1 cellular context compared by ENCODE assay signal in the genomic region with DNA sequence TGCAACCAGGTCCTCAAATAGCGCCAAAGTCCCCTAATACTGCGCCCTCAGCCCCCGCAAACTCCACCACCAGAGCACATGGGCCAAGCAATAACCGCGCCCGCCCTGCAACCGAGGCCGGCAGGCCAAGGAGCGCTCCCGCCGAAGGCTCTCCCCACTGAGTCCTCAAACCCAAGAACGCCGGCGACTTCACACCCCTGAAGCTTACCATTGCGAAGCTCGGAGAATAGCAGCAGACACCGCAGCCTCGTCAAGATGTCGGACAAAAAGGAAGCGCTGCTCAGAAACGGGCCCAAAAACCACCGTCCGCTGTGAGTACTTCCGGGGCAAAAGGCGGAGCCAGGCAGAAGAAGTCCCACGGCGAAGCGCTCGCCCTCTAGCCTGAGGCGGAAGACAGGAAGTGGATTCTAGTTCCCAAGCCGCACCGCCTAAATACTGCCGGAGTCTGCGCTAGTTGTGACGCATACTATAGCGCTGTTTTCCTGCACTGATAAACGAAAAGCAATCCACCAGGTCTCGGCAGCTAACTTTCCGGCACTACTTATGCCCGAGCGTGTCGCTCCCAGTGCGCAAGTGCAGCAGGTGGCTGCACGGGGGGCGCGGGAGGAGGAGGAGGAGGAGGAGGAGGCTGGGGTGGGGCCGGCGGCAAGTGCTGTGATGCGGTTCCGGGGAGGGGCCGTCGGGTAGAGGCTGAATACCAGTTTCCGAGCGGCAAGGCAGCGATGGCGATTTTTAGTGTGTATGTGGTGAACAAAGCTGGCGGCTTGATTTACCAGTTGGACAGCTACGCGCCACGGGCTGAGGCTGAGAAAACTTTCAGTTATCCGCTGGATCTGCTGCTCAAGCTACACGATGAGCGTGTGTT.
A peak's percentile ranks its signal among the peaks of the same experiment; 100 is the strongest.
TF ChIP-seq lines count a peak whose summit lies in the region.

A gene (minus strand): TSS at position 270 of the 865 bp plus-strand sequence. CDS start 59 bp downstream, at position 211.
A gene with protein sequence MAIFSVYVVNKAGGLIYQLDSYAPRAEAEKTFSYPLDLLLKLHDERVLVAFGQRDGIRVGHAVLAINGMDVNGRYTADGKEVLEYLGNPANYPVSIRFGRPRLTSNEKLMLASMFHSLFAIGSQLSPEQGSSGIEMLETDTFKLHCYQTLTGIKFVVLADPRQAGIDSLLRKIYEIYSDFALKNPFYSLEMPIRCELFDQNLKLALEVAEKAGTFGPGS (plus strand): TSS at position 693 of the 865 bp plus-strand sequence. CDS start 30 bp downstream, at position 723.

TF ChIP-seq in K562, 482 proteins besides CTCF, POLR2A, EP300 and RAD21 (continued from another document and continues in another):
- TF ChIP-seq, protein P1, sequence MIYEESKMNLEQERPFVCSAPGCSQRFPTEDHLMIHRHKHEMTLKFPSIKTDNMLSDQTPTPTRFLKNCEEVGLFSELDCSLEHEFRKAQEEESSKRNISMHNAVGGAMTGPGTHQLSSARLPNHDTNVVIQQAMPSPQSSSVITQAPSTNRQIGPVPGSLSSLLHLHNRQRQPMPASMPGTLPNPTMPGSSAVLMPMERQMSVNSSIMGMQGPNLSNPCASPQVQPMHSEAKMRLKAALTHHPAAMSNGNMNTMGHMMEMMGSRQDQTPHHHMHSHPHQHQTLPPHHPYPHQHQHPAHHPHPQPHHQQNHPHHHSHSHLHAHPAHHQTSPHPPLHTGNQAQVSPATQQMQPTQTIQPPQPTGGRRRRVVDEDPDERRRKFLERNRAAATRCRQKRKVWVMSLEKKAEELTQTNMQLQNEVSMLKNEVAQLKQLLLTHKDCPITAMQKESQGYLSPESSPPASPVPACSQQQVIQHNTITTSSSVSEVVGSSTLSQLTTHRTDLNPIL (CRISPR knock-in tag; IDR thresholded peaks at IDR 0.05): no peak
- TF ChIP-seq NCOA1 (IDR thresholded peaks at IDR 0.05; ENCODE audit: low read depth) (peak; percentile 94), CREB1 (IDR thresholded peaks at IDR 0.05) (peak; percentile 81), CREB1 (CRISPR knock-in tag; IDR thresholded peaks at IDR 0.05) (peak; percentile 88), NCOR1 (IDR thresholded peaks at IDR 0.05) (peak; percentile 42; the same call in 1 of the 2 replicates), MYNN (IDR thresholded peaks at IDR 0.05) (0 out of 2 replicates have a peak, but pooled peaks have one; percentile 36), MYNN (CRISPR knock-in tag; IDR thresholded peaks at IDR 0.05) (no peak), POLR2G (IDR thresholded peaks at IDR 0.05; ENCODE audit: low read depth, low read length) (peak; percentile 95), TCFL5 (CRISPR knock-in tag; conservative IDR thresholded peaks at IDR 0.05) (no peak), SLC30A9 (CRISPR knock-in tag; IDR thresholded peaks at IDR 0.05) (no peak), FOXK2 (conservative IDR thresholded peaks at IDR 0.05 in 1 of 2, IDR thresholded peaks at IDR 0.05 in 1 of 2; ENCODE audit: low read depth in 2 of 2) (peak; percentile 71 to 80; a peak in 3 of 4 replicates), SOX6 (IDR thresholded peaks at IDR 0.05) (peak; percentile 33), GATAD2B (IDR thresholded peaks at IDR 0.05; ENCODE audit: borderline replicate concordance) (no peak), POLR2B (IDR thresholded peaks at IDR 0.05; ENCODE audit: low read depth, partially characterized antibody) (peak; percentile 91), RNF2 (IDR thresholded peaks at IDR 0.05) (0 out of 2 replicates have a peak, but pooled peaks have one; percentile 16), EP400 (IDR thresholded peaks at IDR 0.05) (peak; percentile 100), SIX5 (IDR thresholded peaks at IDR 0.05; ENCODE audit: borderline replicate concordance in 1 of 2, insufficient read depth in 1 of 2, low read depth in 1 of 2, low read length in 2 of 2) (peak; percentile 39 to 54; a peak in 3 of 4 replicates), HDGF (IDR thresholded peaks at IDR 0.05) (no peak), HLTF (IDR thresholded peaks at IDR 0.05) (0 out of 2 replicates have a peak, but pooled peaks have one; percentile 2), NR2C1 (IDR thresholded peaks at IDR 0.05) (peak; percentile 100), NR2C1 (tag; IDR thresholded peaks at IDR 0.05) (peak; percentile 100), XRCC4 (IDR thresholded peaks at IDR 0.05; ENCODE audit: extremely low read depth, insufficient read depth, insufficient read length) (no peak), ZBTB17 (CRISPR knock-in tag; IDR thresholded peaks at IDR 0.05) (no peak), SUPT5H (IDR thresholded peaks at IDR 0.05) (peak; percentile 95), SMAD1 (IDR thresholded peaks at IDR 0.05; ENCODE audit: low read depth, low read length, partially characterized antibody) (peak; percentile 84), ZNF668 (CRISPR knock-in tag; IDR thresholded peaks at IDR 0.05) (no peak), MCM3 (IDR thresholded peaks at IDR 0.05) (no peak), CHD2 (IDR thresholded peaks at IDR 0.05; ENCODE audit: low read depth, low read length) (peak; percentile 18; the same call in 1 of the 2 replicates), ZNF584 (CRISPR knock-in tag; IDR thresholded peaks at IDR 0.05; ENCODE audit: low read depth) (no peak), MTA3 (IDR thresholded peaks at IDR 0.05; ENCODE audit: borderline replicate concordance) (peak; percentile 74; the same call in 1 of the 2 replicates), THRAP3 (IDR thresholded peaks at IDR 0.05; ENCODE audit: borderline replicate concordance) (no peak; the same call in 1 of the 2 replicates), EGR1 (conservative IDR thresholded peaks at IDR 0.05) (peak; percentile 71), PCBP1 (IDR thresholded peaks at IDR 0.05; ENCODE audit: low read depth, low read length, poor library complexity, severe bottlenecking) (peak; percentile 31), ZNF146 (CRISPR knock-in tag; IDR thresholded peaks at IDR 0.05; ENCODE audit: unreplicated experiment) (no peak), MTF1 (CRISPR knock-in tag; IDR thresholded peaks at IDR 0.05; ENCODE audit: borderline replicate concordance) (no peak), ZC3H4 (CRISPR knock-in tag; IDR thresholded peaks at IDR 0.05; ENCODE audit: borderline replicate concordance) (no peak), PCBP2 (IDR thresholded peaks at IDR 0.05; ENCODE audit: low read depth, low read length, poor library complexity, severe bottlenecking) (no peak), HCFC1 (IDR thresholded peaks at IDR 0.05; ENCODE audit: low read depth, low read length) (peak; percentile 84), U2AF2 (optimal IDR thresholded peaks at IDR 0.05; ENCODE audit: low read depth, low read length) (no peak), ZNF232 (CRISPR knock-in tag; IDR thresholded peaks at IDR 0.05) (no peak), ZNF695 (CRISPR knock-in tag; IDR thresholded peaks at IDR 0.05) (no peak)
- TF ChIP-seq, protein P2, sequence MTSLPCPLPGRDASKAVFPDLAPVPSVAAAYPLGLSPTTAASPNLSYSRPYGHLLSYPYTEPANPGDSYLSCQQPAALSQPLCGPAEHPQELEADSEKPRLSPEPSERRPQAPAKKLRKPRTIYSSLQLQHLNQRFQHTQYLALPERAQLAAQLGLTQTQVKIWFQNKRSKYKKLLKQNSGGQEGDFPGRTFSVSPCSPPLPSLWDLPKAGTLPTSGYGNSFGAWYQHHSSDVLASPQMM (CRISPR knock-in tag; IDR thresholded peaks at IDR 0.05): no peak
- TF ChIP-seq, protein P3, sequence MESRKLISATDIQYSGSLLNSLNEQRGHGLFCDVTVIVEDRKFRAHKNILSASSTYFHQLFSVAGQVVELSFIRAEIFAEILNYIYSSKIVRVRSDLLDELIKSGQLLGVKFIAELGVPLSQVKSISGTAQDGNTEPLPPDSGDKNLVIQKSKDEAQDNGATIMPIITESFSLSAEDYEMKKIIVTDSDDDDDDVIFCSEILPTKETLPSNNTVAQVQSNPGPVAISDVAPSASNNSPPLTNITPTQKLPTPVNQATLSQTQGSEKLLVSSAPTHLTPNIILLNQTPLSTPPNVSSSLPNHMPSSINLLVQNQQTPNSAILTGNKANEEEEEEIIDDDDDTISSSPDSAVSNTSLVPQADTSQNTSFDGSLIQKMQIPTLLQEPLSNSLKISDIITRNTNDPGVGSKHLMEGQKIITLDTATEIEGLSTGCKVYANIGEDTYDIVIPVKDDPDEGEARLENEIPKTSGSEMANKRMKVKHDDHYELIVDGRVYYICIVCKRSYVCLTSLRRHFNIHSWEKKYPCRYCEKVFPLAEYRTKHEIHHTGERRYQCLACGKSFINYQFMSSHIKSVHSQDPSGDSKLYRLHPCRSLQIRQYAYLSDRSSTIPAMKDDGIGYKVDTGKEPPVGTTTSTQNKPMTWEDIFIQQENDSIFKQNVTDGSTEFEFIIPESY (CRISPR knock-in tag; IDR thresholded peaks at IDR 0.05): peak; percentile 48; the same call in 1 of the 2 replicates
- TF ChIP-seq, protein P4, sequence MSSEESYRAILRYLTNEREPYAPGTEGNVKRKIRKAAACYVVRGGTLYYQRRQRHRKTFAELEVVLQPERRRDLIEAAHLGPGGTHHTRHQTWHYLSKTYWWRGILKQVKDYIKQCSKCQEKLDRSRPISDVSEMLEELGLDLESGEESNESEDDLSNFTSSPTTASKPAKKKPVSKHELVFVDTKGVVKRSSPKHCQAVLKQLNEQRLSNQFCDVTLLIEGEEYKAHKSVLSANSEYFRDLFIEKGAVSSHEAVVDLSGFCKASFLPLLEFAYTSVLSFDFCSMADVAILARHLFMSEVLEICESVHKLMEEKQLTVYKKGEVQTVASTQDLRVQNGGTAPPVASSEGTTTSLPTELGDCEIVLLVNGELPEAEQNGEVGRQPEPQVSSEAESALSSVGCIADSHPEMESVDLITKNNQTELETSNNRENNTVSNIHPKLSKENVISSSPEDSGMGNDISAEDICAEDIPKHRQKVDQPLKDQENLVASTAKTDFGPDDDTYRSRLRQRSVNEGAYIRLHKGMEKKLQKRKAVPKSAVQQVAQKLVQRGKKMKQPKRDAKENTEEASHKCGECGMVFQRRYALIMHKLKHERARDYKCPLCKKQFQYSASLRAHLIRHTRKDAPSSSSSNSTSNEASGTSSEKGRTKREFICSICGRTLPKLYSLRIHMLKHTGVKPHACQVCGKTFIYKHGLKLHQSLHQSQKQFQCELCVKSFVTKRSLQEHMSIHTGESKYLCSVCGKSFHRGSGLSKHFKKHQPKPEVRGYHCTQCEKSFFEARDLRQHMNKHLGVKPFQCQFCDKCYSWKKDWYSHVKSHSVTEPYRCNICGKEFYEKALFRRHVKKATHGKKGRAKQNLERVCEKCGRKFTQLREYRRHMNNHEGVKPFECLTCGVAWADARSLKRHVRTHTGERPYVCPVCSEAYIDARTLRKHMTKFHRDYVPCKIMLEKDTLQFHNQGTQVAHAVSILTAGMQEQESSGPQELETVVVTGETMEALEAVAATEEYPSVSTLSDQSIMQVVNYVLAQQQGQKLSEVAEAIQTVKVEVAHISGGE (CRISPR knock-in tag; IDR thresholded peaks at IDR 0.05): peak; percentile 88 to 98 (median 97)
- TF ChIP-seq, protein P5, sequence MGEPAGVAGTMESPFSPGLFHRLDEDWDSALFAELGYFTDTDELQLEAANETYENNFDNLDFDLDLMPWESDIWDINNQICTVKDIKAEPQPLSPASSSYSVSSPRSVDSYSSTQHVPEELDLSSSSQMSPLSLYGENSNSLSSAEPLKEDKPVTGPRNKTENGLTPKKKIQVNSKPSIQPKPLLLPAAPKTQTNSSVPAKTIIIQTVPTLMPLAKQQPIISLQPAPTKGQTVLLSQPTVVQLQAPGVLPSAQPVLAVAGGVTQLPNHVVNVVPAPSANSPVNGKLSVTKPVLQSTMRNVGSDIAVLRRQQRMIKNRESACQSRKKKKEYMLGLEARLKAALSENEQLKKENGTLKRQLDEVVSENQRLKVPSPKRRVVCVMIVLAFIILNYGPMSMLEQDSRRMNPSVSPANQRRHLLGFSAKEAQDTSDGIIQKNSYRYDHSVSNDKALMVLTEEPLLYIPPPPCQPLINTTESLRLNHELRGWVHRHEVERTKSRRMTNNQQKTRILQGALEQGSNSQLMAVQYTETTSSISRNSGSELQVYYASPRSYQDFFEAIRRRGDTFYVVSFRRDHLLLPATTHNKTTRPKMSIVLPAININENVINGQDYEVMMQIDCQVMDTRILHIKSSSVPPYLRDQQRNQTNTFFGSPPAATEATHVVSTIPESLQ (CRISPR knock-in tag; IDR thresholded peaks at IDR 0.05): no peak
- TF ChIP-seq, protein P6, sequence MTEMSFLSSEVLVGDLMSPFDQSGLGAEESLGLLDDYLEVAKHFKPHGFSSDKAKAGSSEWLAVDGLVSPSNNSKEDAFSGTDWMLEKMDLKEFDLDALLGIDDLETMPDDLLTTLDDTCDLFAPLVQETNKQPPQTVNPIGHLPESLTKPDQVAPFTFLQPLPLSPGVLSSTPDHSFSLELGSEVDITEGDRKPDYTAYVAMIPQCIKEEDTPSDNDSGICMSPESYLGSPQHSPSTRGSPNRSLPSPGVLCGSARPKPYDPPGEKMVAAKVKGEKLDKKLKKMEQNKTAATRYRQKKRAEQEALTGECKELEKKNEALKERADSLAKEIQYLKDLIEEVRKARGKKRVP (CRISPR knock-in tag; IDR thresholded peaks at IDR 0.05): no peak; the same call in 1 of the 2 replicates
- TF ChIP-seq, protein P7, sequence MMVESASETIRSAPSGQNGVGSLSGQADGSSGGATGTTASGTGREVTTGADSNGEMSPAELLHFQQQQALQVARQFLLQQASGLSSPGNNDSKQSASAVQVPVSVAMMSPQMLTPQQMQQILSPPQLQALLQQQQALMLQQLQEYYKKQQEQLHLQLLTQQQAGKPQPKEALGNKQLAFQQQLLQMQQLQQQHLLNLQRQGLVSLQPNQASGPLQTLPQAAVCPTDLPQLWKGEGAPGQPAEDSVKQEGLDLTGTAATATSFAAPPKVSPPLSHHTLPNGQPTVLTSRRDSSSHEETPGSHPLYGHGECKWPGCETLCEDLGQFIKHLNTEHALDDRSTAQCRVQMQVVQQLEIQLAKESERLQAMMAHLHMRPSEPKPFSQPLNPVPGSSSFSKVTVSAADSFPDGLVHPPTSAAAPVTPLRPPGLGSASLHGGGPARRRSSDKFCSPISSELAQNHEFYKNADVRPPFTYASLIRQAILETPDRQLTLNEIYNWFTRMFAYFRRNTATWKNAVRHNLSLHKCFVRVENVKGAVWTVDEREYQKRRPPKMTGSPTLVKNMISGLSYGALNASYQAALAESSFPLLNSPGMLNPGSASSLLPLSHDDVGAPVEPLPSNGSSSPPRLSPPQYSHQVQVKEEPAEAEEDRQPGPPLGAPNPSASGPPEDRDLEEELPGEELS (CRISPR knock-in tag; IDR thresholded peaks at IDR 0.05; ENCODE audit: borderline replicate concordance): peak; percentile 53; the same call in 1 of the 2 replicates
